In genomic region chr2:48946444-48947048, GRCh38 we compare ENCODE assay signal across 8 cellular contexts.
A peak's percentile ranks its signal among the peaks of the same experiment; 100 is the strongest.
DNase-seq lines count a peak whose midpoint lies in the region; ATAC-seq and TF ChIP-seq lines count a peak whose summit lies in the region.

No MANE protein-coding gene starts in this region.

- TF ChIP-seq CTCF in C4-2B (conservative IDR thresholded peaks at IDR 0.05), result peak; percentile 70
- peak; percentile 91 to 99 (median 92) for TF ChIP-seq CTCF in right lobe of liver (IDR thresholded peaks at IDR 0.05)
- TF ChIP-seq CTCF in thoracic aorta (IDR thresholded peaks at IDR 0.05), result peak; percentile 90

- in situ Hi-C loops in SK-MEL-5 (cut with HindIII; ENCODE audit: low pct_unique_long_range_greater_than_20kb, low sequenced_read_pairs), result no loop called here

- WGBS in right lobe of liver (ENCODE audit: insufficient coverage, low coverage, low lambda C conversion rate, missing lambda C conversion rate), result 43% methylated on average over 2 of the region's 2 CpGs

- no peaks in the 10 kb centered on the region for H3K36me3 ChIP-seq in right lobe of liver
- no peaks in the 10 kb centered on the region for H3K36me3 ChIP-seq in thoracic aorta

- TF ChIP-seq POLR2A in right lobe of liver (IDR thresholded peaks at IDR 0.05), result no peak

- ATAC-seq in GM18517 (IDR thresholded peaks at IDR 0.05; ENCODE audit: unreplicated experiment) (peak; percentile 94), HG02870 (IDR thresholded peaks at IDR 0.05; ENCODE audit: unreplicated experiment) (peak; percentile 96), right lobe of liver (peak; percentile 93 to 97 (median 96)), thoracic aorta (ENCODE audit: insufficient number of reproducible peaks, low FRiP score, low read depth) (peak; percentile 75)

- H3K4me3 ChIP-seq in right lobe of liver (no peak overlapping the region), thoracic aorta (no peak overlapping the region)

- H3K4me1 ChIP-seq in right lobe of liver (peaks cover 0 to 15% (median 6%) of the 10 kb centered on the region in 4 donors), thoracic aorta (ENCODE audit: control insufficient read depth in 1 of 2, low read depth in 2 of 2) (peaks cover 2 to 41% of the 10 kb centered on the region in 2 donors)

- H3K9me3 ChIP-seq in right lobe of liver (no peaks in the 10 kb centered on the region), thoracic aorta (no peaks in the 10 kb centered on the region)

- H3K27me3 ChIP-seq in right lobe of liver (no peaks in the 10 kb centered on the region), thoracic aorta (replicated peaks; ENCODE audit: insufficient read depth) (no peaks in the 10 kb centered on the region)

- H3K27ac ChIP-seq in C4-2B (no peak overlapping the region), right lobe of liver (no peak overlapping the region), thoracic aorta (no peak overlapping the region)

- intact Hi-C loops in right lobe of liver (cut with DNase I), result no loop called here

- DNase-seq in NCI-H128 (lab: John Stamatoyannopoulos, UW; ENCODE audit: unreplicated experiment) (peak; percentile 39), SK-MEL-5 (ENCODE audit: low read depth, low spot score) (peak; percentile 82), dedifferentiated amniotic fluid mesenchymal stem cell (ENCODE audit: extremely low spot score) (peak; percentile 23), right lobe of liver (peak in 1 of 3 donors; percentile 62), thoracic aorta (ENCODE audit: low spot score) (peak; percentile 3)
